1 cellular context compared by ENCODE assay signal in genomic region chr9:110659891-110660541, GRCh38.
TF ChIP-seq lines count a peak whose summit lies in the region.

No MANE protein-coding gene starts in this region.

TF ChIP-seq in SK-N-SH treated with all-trans-retinoic acid at 6 μM for 48 hours, 23 proteins besides CTCF, POLR2A, EP300 and RAD21 (continued from another document):
- TF ChIP-seq, protein P1, sequence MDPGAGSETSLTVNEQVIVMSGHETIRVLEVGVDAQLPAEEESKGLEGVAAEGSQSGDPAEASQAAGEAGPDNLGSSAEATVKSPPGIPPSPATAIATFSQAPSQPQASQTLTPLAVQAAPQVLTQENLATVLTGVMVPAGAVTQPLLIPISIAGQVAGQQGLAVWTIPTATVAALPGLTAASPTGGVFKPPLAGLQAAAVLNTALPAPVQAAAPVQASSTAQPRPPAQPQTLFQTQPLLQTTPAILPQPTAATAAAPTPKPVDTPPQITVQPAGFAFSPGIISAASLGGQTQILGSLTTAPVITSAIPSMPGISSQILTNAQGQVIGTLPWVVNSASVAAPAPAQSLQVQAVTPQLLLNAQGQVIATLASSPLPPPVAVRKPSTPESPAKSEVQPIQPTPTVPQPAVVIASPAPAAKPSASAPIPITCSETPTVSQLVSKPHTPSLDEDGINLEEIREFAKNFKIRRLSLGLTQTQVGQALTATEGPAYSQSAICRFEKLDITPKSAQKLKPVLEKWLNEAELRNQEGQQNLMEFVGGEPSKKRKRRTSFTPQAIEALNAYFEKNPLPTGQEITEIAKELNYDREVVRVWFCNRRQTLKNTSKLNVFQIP (CRISPR knock-in tag; IDR thresholded peaks at IDR 0.05; ENCODE audit: borderline replicate concordance, low read depth): peak; percentile 95
- TF ChIP-seq CSRNP3 (CRISPR knock-in tag; IDR thresholded peaks at IDR 0.05) (no peak; the same call in 1 of the 2 replicates), ZNF8 (CRISPR knock-in tag; IDR thresholded peaks at IDR 0.05) (peak; percentile 26; the same call in 1 of the 2 replicates), ZNF70 (CRISPR knock-in tag; IDR thresholded peaks at IDR 0.05) (no peak), ZFP3 (CRISPR knock-in tag; IDR thresholded peaks at IDR 0.05) (0 out of 2 replicates have a peak, but pooled peaks have one; percentile 15)
- TF ChIP-seq, protein P2, sequence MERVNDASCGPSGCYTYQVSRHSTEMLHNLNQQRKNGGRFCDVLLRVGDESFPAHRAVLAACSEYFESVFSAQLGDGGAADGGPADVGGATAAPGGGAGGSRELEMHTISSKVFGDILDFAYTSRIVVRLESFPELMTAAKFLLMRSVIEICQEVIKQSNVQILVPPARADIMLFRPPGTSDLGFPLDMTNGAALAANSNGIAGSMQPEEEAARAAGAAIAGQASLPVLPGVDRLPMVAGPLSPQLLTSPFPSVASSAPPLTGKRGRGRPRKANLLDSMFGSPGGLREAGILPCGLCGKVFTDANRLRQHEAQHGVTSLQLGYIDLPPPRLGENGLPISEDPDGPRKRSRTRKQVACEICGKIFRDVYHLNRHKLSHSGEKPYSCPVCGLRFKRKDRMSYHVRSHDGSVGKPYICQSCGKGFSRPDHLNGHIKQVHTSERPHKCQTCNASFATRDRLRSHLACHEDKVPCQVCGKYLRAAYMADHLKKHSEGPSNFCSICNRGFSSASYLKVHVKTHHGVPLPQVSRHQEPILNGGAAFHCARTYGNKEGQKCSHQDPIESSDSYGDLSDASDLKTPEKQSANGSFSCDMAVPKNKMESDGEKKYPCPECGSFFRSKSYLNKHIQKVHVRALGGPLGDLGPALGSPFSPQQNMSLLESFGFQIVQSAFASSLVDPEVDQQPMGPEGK (CRISPR knock-in tag; IDR thresholded peaks at IDR 0.05; ENCODE audit: borderline replicate concordance): peak; percentile 77
